In genomic region chr6:113111550-113111949, GRCh38 we compare ENCODE assay signal across 30 cellular contexts.
"Had no signal": no experiment of that assay in that cellular context is flagged by ENCODE, and none has a peak within 500 bp of the region (broad histone marks: within the 10 kb centered on the region; RNA-seq: fewer than 3 reads in every experiment).

No MANE protein-coding gene starts in this region.

- H3K4me3 ChIP-seq: MG63 had no signal

- H3K36me3 ChIP-seq: MG63 had no signal

- DNase-seq: Karpas-422, Kasumi-1, MG63, MM.1S, MV-4-11, NCI-H1048, NCI-H1092, NCI-H1092 treated with DMSO at 0.1 percent for 48 hours, NCI-H1105, NCI-H1105 treated with DMSO at 0.1 percent for 48 hours, NCI-H1417, NCI-H1417 treated with DMSO at 0.1 percent for 48 hours, NCI-H1436, NCI-H1436 treated with DMSO at 0.1 percent for 48 hours, NCI-H146, NCI-H1694, NCI-H1694 treated with DMSO at 0.1 percent for 48 hours, NCI-H187, NCI-H187 treated with DMSO at 0.1 percent for 48 hours, NCI-H1930, NCI-H2029, NCI-H2029 treated with DMSO at 0.1 percent for 48 hours, NCI-H2081, NCI-H2081 treated with DMSO at 0.1 percent for 48 hours, NCI-H2107, NCI-H2227 treated with DMSO at 0.1 percent for 48 hours, NCI-H226, NCI-H345, NCI-H510A, NCI-H510A treated with DMSO at 0.1 percent for 48 hours had no signal

- H3K27me3 ChIP-seq: MG63 had no signal
